Comparison of ENCODE assay signal across 12 cellular contexts in the genomic region with DNA sequence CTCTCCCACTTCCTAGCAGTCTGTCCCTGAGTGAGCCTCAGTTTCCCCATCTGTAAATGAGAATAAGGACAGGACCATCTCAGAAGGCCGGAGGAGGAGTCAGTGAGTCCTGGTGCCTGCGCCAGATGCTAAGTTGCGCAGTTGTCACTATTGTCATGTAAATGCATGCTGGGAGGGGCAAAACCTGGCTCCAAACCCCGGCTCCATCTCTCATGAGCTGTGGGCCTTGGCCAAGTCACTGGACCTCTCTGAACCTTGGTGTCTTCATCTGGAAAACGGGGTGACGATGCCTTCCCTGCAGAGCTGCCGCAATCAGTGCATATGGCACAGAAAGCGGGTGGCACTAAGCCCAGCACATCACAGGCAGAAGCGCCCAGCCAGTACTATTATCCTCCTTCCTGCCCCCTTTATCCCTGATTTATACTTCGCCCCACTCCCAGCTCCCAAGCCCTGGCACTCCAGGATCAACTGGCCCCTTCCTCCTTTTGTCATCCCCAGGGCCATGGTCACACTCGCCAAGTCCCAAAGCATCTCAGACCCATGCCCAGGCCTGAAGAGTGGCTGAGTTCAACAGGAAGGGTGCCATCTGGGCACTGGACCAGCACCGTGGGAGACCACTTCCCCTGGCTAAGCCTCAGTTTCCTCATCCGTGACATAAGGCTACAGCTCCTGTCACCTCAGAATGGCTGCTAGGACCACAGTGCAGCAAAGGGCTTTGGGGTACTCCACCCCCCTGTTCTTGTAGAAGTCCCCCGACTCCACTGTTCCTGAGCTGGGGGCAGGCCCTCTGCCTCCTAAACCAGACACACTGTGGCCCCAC. TPM values are rescaled to one million over a fixed set of nuclear protein-coding genes. Genes with fewer than 3 reads are reported as not detected.
DNase-seq lines count a peak whose midpoint lies in the region; ATAC-seq and TF ChIP-seq lines count a peak whose summit lies in the region.
"Had no signal": no experiment of that assay in that cellular context is flagged by ENCODE, and none has a peak within 500 bp of the region (broad histone marks: within the 10 kb centered on the region; RNA-seq: fewer than 3 reads in every experiment).

No MANE protein-coding gene starts in this region.

- no peak overlapping the region for H2AFZ ChIP-seq in SK-N-SH (ENCODE audit: low read depth)

- no peaks in the 10 kb centered on the region for H3K9me3 Mint-ChIP-seq in WTC11

- no peak for TF ChIP-seq EP300 in SK-N-SH (IDR thresholded peaks at IDR 0.05; ENCODE audit: borderline replicate concordance in 1 of 2, low read depth in 1 of 2, low read length in 1 of 2)

- H3F3A ChIP-seq in SK-N-SH (replicated peaks; ENCODE audit: insufficient read depth), result peaks cover 27% of the 10 kb centered on the region

- WGBS in SK-N-SH (ENCODE audit: low lambda C conversion rate), result 96% methylated on average over 7 of the region's 14 CpGs
- WGBS in psoas muscle, 3 donors, result 75 to 80% (median 78%) methylated on average over 14 of the region's 14 CpGs

- no peaks in the 10 kb centered on the region for H3K27me3 ChIP-seq in SK-N-SH (ENCODE audit: insufficient read depth)
- H3K27me3 ChIP-seq in psoas muscle (ENCODE audit: insufficient read depth in 3 of 3, low read length in 2 of 3), result peaks cover 0 to 26% (median 4%) of the 10 kb centered on the region in 3 donors

- H3K9me2 ChIP-seq in SK-N-SH, result no peaks in the 10 kb centered on the region

- H3K27ac Mint-ChIP-seq in WTC11, result no peak overlapping the region

- DNase-seq in SK-N-SH, result no peak
- DNase-seq in WTC11 (ENCODE audit: low spot score), result no peak
- no peak for DNase-seq in fibroblast of villous mesenchyme (ENCODE audit: low read depth)
- no peak for DNase-seq in psoas muscle
- DNase-seq in superior temporal gyrus (ENCODE audit: extremely low spot score), result no peak
- no peak for DNase-seq in SIG-M5 treated with dmso at 0.1 percent for 504 hours (lab: John Stamatoyannopoulos, UW; ENCODE audit: unreplicated experiment)
- no peak for DNase-seq in T-helper 2 cell
- DNase-seq: activated CD8-positive, alpha-beta memory T cell treated with anti-CD3 and anti-CD28 coated beads for 24 hours; HCEC 1CT; NCI-H82 had no signal

- intact Hi-C loops in psoas muscle (cut with DNase I), result no loop called here

- peaks cover 36% of the 10 kb centered on the region for H3K4me1 Mint-ChIP-seq in WTC11

- TF ChIP-seq CTCF in SK-N-SH (IDR thresholded peaks at IDR 0.05) (no peak), WTC11 (IDR thresholded peaks at IDR 0.05) (no peak), fibroblast of villous mesenchyme (IDR thresholded peaks at IDR 0.05; ENCODE audit: insufficient read depth, low read depth, low read length) (no peak), psoas muscle (IDR thresholded peaks at IDR 0.05) (no peak)

- CTCF ChIA-PET in SK-N-SH (lab: Yijun Ruan, JAX) (interaction anchor here (0.9 to 5.8 kb wide), 9 partner anchors 10 to 107 kb away, joined by 3 to 60 read pairs (median 5); a partner anchor contains a TSS), WTC11 (lab: Charles Lee) (interaction anchor here (1.1 to 2.3 kb wide), 5 partner anchors 9 to 58 kb away, joined by 5 to 18 read pairs (median 8); no protein-coding TSS in a partner anchor)

- H3K36me3 ChIP-seq in SK-N-SH (replicated peaks in 1 of 2; ENCODE audit: control insufficient read depth in 1 of 2, insufficient read depth in 2 of 2, low read length in 1 of 2) (no peaks in the 10 kb centered on the region), psoas muscle (ENCODE audit: insufficient read depth in 1 of 2, low read depth in 1 of 2) (no peaks in the 10 kb centered on the region)

- ATAC-seq in SK-N-SH treated with all-trans-retinoic acid at 6 μM for 48 hours (no peak), WTC11 (0 out of 2 replicates have a peak, but pooled peaks have one; percentile 6), psoas muscle (no peak)

- H3K36me3 Mint-ChIP-seq in WTC11, result no peaks in the 10 kb centered on the region

- no peaks in the 10 kb centered on the region for H4K20me1 ChIP-seq in SK-N-SH (ENCODE audit: insufficient read depth)

- H3K79me2 ChIP-seq in SK-N-SH (ENCODE audit: insufficient read depth), result peaks cover 12% of the 10 kb centered on the region; the same call in 1 of the 2 replicates

- peak overlapping the region; percentile 95 for H3K4me2 ChIP-seq in SK-N-SH

- peaks cover 29% of the 10 kb centered on the region for H3K27me3 Mint-ChIP-seq in WTC11 (ENCODE audit: low read depth)

- POLR2A ChIA-PET in SK-N-SH (lab: Yijun Ruan, JAX) (interaction anchor here (1.2 to 1.5 kb wide), 2 partner anchors 9 to 16 kb away, joined by 4 to 6 read pairs; no protein-coding TSS in a partner anchor), WTC11 (lab: Charles Lee) (interaction anchor here (0.5 kb wide), 1 partner anchor 31 kb away, joined by 4 read pairs; no protein-coding TSS in a partner anchor)

- H3K4me1 ChIP-seq in SK-N-SH (ENCODE audit: control insufficient read depth in 1 of 2, insufficient read depth in 2 of 2, low read depth in 1 of 2, low read length in 1 of 2), result peaks cover 0 to 71% of the 10 kb centered on the region in 2 experiments; a peak in 2 of 4 replicates
- peaks cover 6% of the 10 kb centered on the region for H3K4me1 ChIP-seq in psoas muscle

- TF ChIP-seq RAD21 in SK-N-SH (IDR thresholded peaks at IDR 0.05; ENCODE audit: low read length), result no peak

- no peak overlapping the region for H3K9ac ChIP-seq in SK-N-SH

- H3K4me3 ChIP-seq in SK-N-SH (ENCODE audit: low read depth in 2 of 2, low read length in 1 of 2) (peak overlapping the region; percentile 65 to 69), fibroblast of villous mesenchyme (ENCODE audit: low read depth, low read length) (peak overlapping the region; percentile 55), psoas muscle (peak overlapping the region; percentile 60)

- H3K4me3 Mint-ChIP-seq in WTC11, result peak overlapping the region; percentile 73

- no peaks in the 10 kb centered on the region for H3K9me3 ChIP-seq in SK-N-SH
- H3K9me3 ChIP-seq in psoas muscle, result no peaks in the 10 kb centered on the region

- H3K27ac ChIP-seq in SK-N-SH (ENCODE audit: low read depth in 2 of 2, low read length in 1 of 2), result peak overlapping the region in 1 of 2 experiments; percentile 80; a peak in 2 of 4 replicates
- H3K27ac ChIP-seq in psoas muscle, result no peak overlapping the region
- H3K27ac ChIP-seq: 22Rv1 had no signal

TF ChIP-seq in SK-N-SH, 30 proteins besides CTCF, POLR2A, EP300 and RAD21 (continues in another document):
- no peak for TF ChIP-seq CHD2 (IDR thresholded peaks at IDR 0.05; ENCODE audit: low read length, partially characterized antibody)

TF ChIP-seq in SK-N-SH treated with all-trans-retinoic acid at 6 μM for 48 hours, 23 proteins besides CTCF, POLR2A, EP300 and RAD21:
- TF ChIP-seq ISL1 (CRISPR knock-in tag; IDR thresholded peaks at IDR 0.05), result no peak
- TF ChIP-seq ZNF8 (CRISPR knock-in tag; IDR thresholded peaks at IDR 0.05), result no peak
- TF ChIP-seq ZNF565 (CRISPR knock-in tag; conservative IDR thresholded peaks at IDR 0.05; ENCODE audit: low read depth), result no peak
- TF ChIP-seq PPARA (CRISPR knock-in tag; IDR thresholded peaks at IDR 0.05; ENCODE audit: borderline replicate concordance), result no peak
- no peak for TF ChIP-seq CSDC2 (CRISPR knock-in tag; IDR thresholded peaks at IDR 0.05)

TF ChIP-seq in WTC11, 78 proteins besides CTCF, POLR2A, EP300 and RAD21 (continues in another document):
- no peak for TF ChIP-seq GRHL2 (CRISPR knock-in tag; IDR thresholded peaks at IDR 0.05; ENCODE audit: insufficient replicate concordance, severe bottlenecking)

RNA-seq across cellular contexts. Expression of a gene that starts 4.3 kb away (rescaled TPM):
- polyA plus RNA-seq in SK-N-SH (2012; rRNA removed) (14.7 and 14.9 TPM in 2 replicates), psoas muscle (1 to 10 TPM; 1.5 to 2.3 (median 2.0) TPM)
- 3.4 and 5.7 TPM in 2 replicates for polyA plus RNA-seq in SK-N-SH (2012; cell fraction: cytosol; rRNA removed)
- 86.5 and 98.6 TPM in 2 replicates for polyA plus RNA-seq in SK-N-SH (2012; cell fraction: nucleus; rRNA removed)
- total RNA-seq in WTC11 (2021) (27.5 to 32.0 TPM (median 30.8 TPM) in 3 replicates), fibroblast of villous mesenchyme (7.4 and 11.2 TPM in 2 replicates), psoas muscle (1 to 10 TPM; 2.6 to 3.3 (median 3.2) TPM)

RNA-seq across cellular contexts. Expression of a gene that starts 29.8 kb away (rescaled TPM):
- 20.8 TPM in 2 replicates for polyA plus RNA-seq in SK-N-SH (2012; rRNA removed)
- 2.6 and 5.2 TPM in 2 replicates for polyA plus RNA-seq in SK-N-SH (2012; cell fraction: cytosol; rRNA removed)
- polyA plus RNA-seq in SK-N-SH (2012; cell fraction: nucleus; rRNA removed), result 170 and 223 TPM in 2 replicates
- total RNA-seq in WTC11 (2021), result 19.5 to 26.1 TPM (median 22.6 TPM) in 3 replicates
- 2.9 and 3.9 TPM in 2 replicates for total RNA-seq in fibroblast of villous mesenchyme
- 1 to 10 TPM; 1.5 to 2.6 (median 2.2) TPM for total RNA-seq in psoas muscle
- 1 to 10 TPM; 1.5 to 2.7 (median 1.6) TPM for polyA plus RNA-seq in psoas muscle

RNA-seq across cellular contexts. Expression of a gene that starts 58.6 kb away (rescaled TPM):
- polyA plus RNA-seq in SK-N-SH (2012; rRNA removed) (7.1 and 7.9 TPM in 2 replicates), psoas muscle (10 to 100 TPM in 1 of 3 donors, 1 to 10 TPM in 2; 5.0 to 10.6 (median 9.5) TPM)
- polyA plus RNA-seq in SK-N-SH (2012; cell fraction: cytosol; rRNA removed), result 7.0 and 7.7 TPM in 2 replicates
- polyA plus RNA-seq in SK-N-SH (2012; cell fraction: nucleus; rRNA removed), result 12.4 and 18.8 TPM in 2 replicates
- total RNA-seq in WTC11 (2021) (36.0 to 37.4 TPM (median 37.4 TPM) in 3 replicates), fibroblast of villous mesenchyme (30.9 and 39.3 TPM in 2 replicates), psoas muscle (10 to 100 TPM; 17.1 to 26.1 (median 22.8) TPM)

RNA-seq across cellular contexts. Expression of a gene that starts 59.4 kb away (rescaled TPM):
- polyA plus RNA-seq in SK-N-SH (2012; rRNA removed), result not detected in 2 replicates
- polyA plus RNA-seq in SK-N-SH (2012; cell fraction: cytosol; rRNA removed), result 0.03 TPM in 1 of 2 replicates, not detected in the other
- 0.05 TPM in 2 replicates for polyA plus RNA-seq in SK-N-SH (2012; cell fraction: nucleus; rRNA removed)
- 0.11 to 0.16 TPM in 2 of 3 replicates, not detected in the other for total RNA-seq in WTC11 (2021)
- under 0.01 TPM in 1 of 2 replicates, not detected in the other for total RNA-seq in fibroblast of villous mesenchyme
- total RNA-seq in psoas muscle, result not detected
- under 1 TPM in 2 of 3 donors, not detected in 1; 0.04 to 0.16 TPM for polyA plus RNA-seq in psoas muscle
